18 cellular contexts compared by ENCODE assay signal in the genomic region with DNA sequence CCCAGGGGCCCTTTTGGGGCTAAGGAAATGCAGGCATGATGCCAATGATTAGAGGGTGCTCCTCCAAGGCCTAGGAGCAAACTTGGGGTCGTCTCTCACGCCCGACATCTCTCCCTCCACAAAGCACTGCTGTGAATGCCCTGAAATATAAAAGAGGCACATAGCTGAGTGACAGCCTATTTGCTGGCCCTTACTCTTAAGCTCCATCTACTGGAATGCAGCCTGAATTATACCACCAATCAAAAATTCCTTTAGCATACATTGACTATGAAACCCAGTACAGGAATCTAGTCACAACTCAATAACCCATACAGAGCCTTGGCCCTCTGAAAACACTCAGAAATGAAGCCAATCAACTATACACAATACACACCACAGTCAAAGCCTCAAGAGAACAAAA.
DNase-seq lines count a peak whose midpoint lies in the region; ATAC-seq, FAIRE-seq and TF ChIP-seq lines count a peak whose summit lies in the region.
"Had no signal": no experiment of that assay in that cellular context is flagged by ENCODE, and none has a peak within 500 bp of the region (broad histone marks: within the 10 kb centered on the region; RNA-seq: fewer than 3 reads in every experiment).

No MANE protein-coding gene starts in this region.

- no peaks in the 10 kb centered on the region for H3K4me1 ChIP-seq in kidney (ENCODE audit: control insufficient read depth in 1 of 2, insufficient read depth in 1 of 2, low read depth in 1 of 2, low read length in 2 of 2)
- H3K4me1 ChIP-seq in aorta (ENCODE audit: control insufficient read depth in 1 of 2, insufficient read depth in 2 of 2, low read length in 2 of 2) = no peaks in the 10 kb centered on the region
- H3K4me1 ChIP-seq: pancreas, transverse colon had no signal

- 38 to 61% methylated on average over 3 of the region's 3 CpGs for WGBS in aorta, 2 donors

- H3K27ac ChIP-seq in kidney (ENCODE audit: low read depth in 2 of 2, low read length in 2 of 2) (no peak overlapping the region), aorta (ENCODE audit: low read depth in 1 of 2, low read length in 2 of 2) (no peak overlapping the region)
- H3K27ac ChIP-seq: hepatocyte, pancreas, transverse colon had no signal

- H3K27me3 ChIP-seq in aorta (ENCODE audit: control insufficient read depth in 1 of 2, insufficient read depth in 2 of 2, low read length in 1 of 2) = no peaks in the 10 kb centered on the region
- H3K27me3 ChIP-seq: hepatocyte, pancreas, transverse colon had no signal

- no peak for ATAC-seq in aorta (ENCODE audit: low FRiP score)

- intact Hi-C loops in kidney (cut with DNase I) (no loop called here), aorta (cut with DNase I) (no loop called here)

- H3K9ac ChIP-seq in kidney (ENCODE audit: low read length in 2 of 2) = no peak overlapping the region

- POLR2A ChIA-PET in AG04449 (lab: Yijun Ruan, JAX) = no interaction called here

- H3K4me3 ChIP-seq in AG04449 (ENCODE audit: low read depth, low read length) (no peak overlapping the region), HFF-Myc (replicated peaks; ENCODE audit: low read depth, low read length) (no peak overlapping the region), astrocyte of the cerebellum (ENCODE audit: low read depth, low read length) (no peak overlapping the region), kidney (ENCODE audit: low read length in 2 of 2) (no peak overlapping the region), aorta (ENCODE audit: low read length in 2 of 2) (no peak overlapping the region)
- H3K4me3 ChIP-seq: hepatocyte, pancreas, transverse colon had no signal

- DNase-seq in AG04449 (ENCODE audit: low read depth, low spot score) (no peak), HFF-Myc (ENCODE audit: extremely low read depth, low read depth) (no peak), astrocyte of the cerebellum (ENCODE audit: low read depth) (no peak), kidney (no peak), MV-4-11 (lab: John Stamatoyannopoulos, UW) (no peak), GF-D8 (lab: John Stamatoyannopoulos, UW) (no peak), aorta (no peak), NCI-H1048 (lab: John Stamatoyannopoulos, UW) (no peak)
- DNase-seq: activated CD4-positive, alpha-beta memory T cell treated with anti-CD3 and anti-CD28 coated beads for 36 hours; activated effector memory CD4-positive, alpha-beta T cell treated with Interleukin-2 at 50 U/mL for 16 hours; caudate nucleus; DMS79; mesendoderm; NCI-H1417; pancreas; T-helper 2 cell; transverse colon had no signal

- H3K9me3 ChIP-seq in kidney (ENCODE audit: control insufficient read depth in 1 of 2, low read length in 2 of 2) = no peaks in the 10 kb centered on the region
- no peaks in the 10 kb centered on the region for H3K9me3 ChIP-seq in aorta (ENCODE audit: control insufficient read depth, low read length)
- H3K9me3 ChIP-seq: pancreas, transverse colon had no signal

- TF ChIP-seq CTCF in AG04449 (IDR thresholded peaks at IDR 0.05; ENCODE audit: insufficient read depth, low read length, missing control alignments) = peak; percentile 8
- TF ChIP-seq CTCF in HFF-Myc (IDR thresholded peaks at IDR 0.05; ENCODE audit: low read depth, low read length, missing control alignments) = peak; percentile 5
- peak; percentile 20 for TF ChIP-seq CTCF in astrocyte of the cerebellum (IDR thresholded peaks at IDR 0.05; ENCODE audit: low read depth, low read length, missing control alignments)
- TF ChIP-seq CTCF in kidney (IDR thresholded peaks at IDR 0.05; ENCODE audit: borderline replicate concordance, extremely low read depth, insufficient read depth) = peak; percentile 35

- H3K36me3 ChIP-seq in kidney (ENCODE audit: control insufficient read depth in 1 of 2, insufficient read depth in 2 of 2, low read length in 2 of 2) (no peaks in the 10 kb centered on the region), aorta (ENCODE audit: control insufficient read depth in 1 of 2, insufficient read depth in 2 of 2, low read length in 1 of 2) (no peaks in the 10 kb centered on the region)
- H3K36me3 ChIP-seq: pancreas, transverse colon had no signal

- in situ Hi-C loops in astrocyte of the cerebellum (cut with HindIII; ENCODE audit: low sequenced_read_pairs) = no loop called here

- no peak for FAIRE-seq in kidney (lab: Jason Lieb, UNC)
- FAIRE-seq: pancreas had no signal

- CTCF ChIA-PET in AG04449 (lab: Yijun Ruan, JAX) = interaction anchor here (1.1 to 2.1 kb wide), 2 partner anchors 19 to 37 kb away, joined by 3 to 5 read pairs; no protein-coding TSS in a partner anchor
